Comparison of ENCODE assay signal across 32 cellular contexts in the genomic region with DNA sequence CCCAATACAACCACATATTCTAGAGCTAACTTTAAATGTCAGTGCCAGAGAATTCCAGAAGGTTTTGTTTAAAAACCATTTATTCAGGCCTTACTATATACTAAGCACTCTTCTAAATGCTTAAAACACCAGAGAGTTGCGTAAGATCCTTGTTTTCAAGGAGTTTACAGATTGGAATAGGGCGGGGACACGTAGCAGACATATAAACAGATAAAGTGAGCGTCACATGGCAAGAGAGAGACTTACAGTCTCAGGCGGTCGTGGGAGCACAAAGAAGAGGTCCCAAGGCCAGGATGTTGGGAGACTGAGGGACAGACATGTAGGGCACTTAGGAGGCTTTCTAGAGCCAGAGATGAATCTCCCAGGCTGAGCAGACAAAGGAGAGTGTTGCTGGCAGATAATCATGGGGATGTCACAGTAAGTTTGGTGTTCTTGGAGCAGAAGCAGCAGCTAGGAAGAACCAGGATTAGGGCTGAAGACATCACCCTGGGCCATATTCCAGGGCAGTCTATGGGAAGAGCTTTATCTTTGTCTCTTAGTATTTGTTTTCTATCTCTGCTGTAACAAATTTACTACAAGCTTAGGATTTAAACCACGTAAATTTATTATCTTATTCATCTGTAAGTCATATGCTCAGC.
DNase-seq lines count a peak whose midpoint lies in the region; ATAC-seq and TF ChIP-seq lines count a peak whose summit lies in the region.
"Had no signal": no experiment of that assay in that cellular context is flagged by ENCODE, and none has a peak within 500 bp of the region (broad histone marks: within the 10 kb centered on the region; RNA-seq: fewer than 3 reads in every experiment).

No MANE protein-coding gene starts in this region.

- H3K4me2 ChIP-seq in IMR-90 (ENCODE audit: low read depth, low read length) = no peak overlapping the region
- H3K4me2 ChIP-seq: BLaER1 treated with 17β-estradiol and CSF1 and Interleukin-3, amounts not matched to agents 10 nM and 100 nM had no signal

- no peak for TF ChIP-seq RAD21 in IMR-90 (IDR thresholded peaks at IDR 0.05; ENCODE audit: low read length)

- no peak overlapping the region for H2BK20ac ChIP-seq in IMR-90 (ENCODE audit: low read depth, low read length)

- DNase-seq in IMR-90 (no peak), OCI-M1 (lab: John Stamatoyannopoulos, UW) (peak; percentile 36), left ventricle myocardium superior (no peak), sciatic nerve (ENCODE audit: low spot score) (no peak), immature natural killer cell (no peak), C1 segment of cervical spinal cord (lab: John Stamatoyannopoulos, UW) (no peak)
- DNase-seq in activated CD8-positive, alpha-beta memory T cell treated with anti-CD3 and anti-CD28 coated beads for 24 hours = no peak
- DNase-seq: activated CD4-positive, alpha-beta T cell treated with anti-CD3 and anti-CD28 coated beads, Interleukin-2, amount 50 U/mL, for 48 hours; activated CD4-positive, CD25-positive, alpha-beta regulatory T cell treated with anti-CD3 and anti-CD28 coated beads, Interleukin-2, amount 50 U/mL, for 72 hours; activated CD8-positive, alpha-beta memory T cell treated with anti-CD3 and anti-CD28 coated beads, Interleukin-2, amount 50 U/mL, for 48 hours; activated naive CD4-positive, alpha-beta T cell treated with Interleukin-2 at 50 U/mL for 16 hours; COR-L47; dermis blood vessel endothelial cell; DMS53; endodermal cell; hippocampal formation; left cardiac atrium; naive B cell; NCI-H1092; NCI-H187 treated with DMSO at 0.1 percent for 48 hours; NCI-H526; PC-3; T-helper 2 cell had no signal

- H3K36me3 ChIP-seq in IMR-90 (ENCODE audit: control insufficient read depth, insufficient read depth, low read length) = no peaks in the 10 kb centered on the region
- H3K36me3 ChIP-seq: BLaER1 treated with 17β-estradiol and CSF1 and Interleukin-3, amounts not matched to agents 10 nM and 100 nM; gastrocnemius medialis; HAP-1 had no signal

- H3K36me3 Mint-ChIP-seq in immature natural killer cell = no peaks in the 10 kb centered on the region
- H3K36me3 Mint-ChIP-seq: naive B cell; stimulated activated memory B cell treated with anti-CD40 and anti-IgM and Interleukin-4, amounts not matched to agents 10 μg/mL and 1 μg/mL and 100 μg/mL, for 72 hours; type B pancreatic cell had no signal

- no peak overlapping the region for H3K4ac ChIP-seq in IMR-90 (ENCODE audit: low read depth, low read length)

- TF ChIP-seq POLR2A in IMR-90 (IDR thresholded peaks at IDR 0.05; ENCODE audit: low read depth, low read length) = no peak

- no peak for TF ChIP-seq CTCF in IMR-90 (conservative IDR thresholded peaks at IDR 0.05; ENCODE audit: low read depth, low read length)

- no peak overlapping the region for H2BK15ac ChIP-seq in IMR-90 (ENCODE audit: low read depth, low read length)

- no peak overlapping the region for H4K5ac ChIP-seq in IMR-90 (ENCODE audit: low read depth, low read length)

- peaks cover 3 to 4% (median 3%) of the 10 kb centered on the region in 3 donors for H3K27me3 Mint-ChIP-seq in immature natural killer cell (ENCODE audit: low read depth in 3 of 3)

- H3K79me1 ChIP-seq in IMR-90 (ENCODE audit: low read depth in 1 of 2, low read length in 2 of 2) = no peaks in the 10 kb centered on the region

- H3K9ac ChIP-seq in IMR-90 (ENCODE audit: low read depth, low read length) = no peak overlapping the region
- H3K9ac ChIP-seq: BLaER1 treated with 17β-estradiol and CSF1 and Interleukin-3, amounts not matched to agents 10 nM and 100 nM had no signal

- no TSS peak for BruUV-seq in IMR-90 (replicated peaks; lab: Mats Ljungman, UMichigan)

- H3K27ac Mint-ChIP-seq in immature natural killer cell = no peak overlapping the region
- H3K27ac Mint-ChIP-seq: activated T-helper 1 cell treated with anti-CD3 and anti-CD28 coated beads, Interleukin-12 subunit alpha, Interleukin-12 subunit beta, Interleukin-2, Interleukin-4 antibody, amounts not matched to agents 30 ng/mL and 10 ng/mL and 1 ng/mL, durations not matched to agents 14 hours and 24 hours and 36 hours; endodermal cell; naive B cell; progenitor cell of endocrine pancreas; stimulated activated memory B cell treated with anti-CD40 and anti-IgM and Interleukin-4, amounts not matched to agents 10 μg/mL and 1 μg/mL and 100 μg/mL, for 72 hours; type B pancreatic cell had no signal

- no peak overlapping the region for H2AK5ac ChIP-seq in IMR-90 (ENCODE audit: low read depth, low read length)

- intact Hi-C loops in IMR-90 (cut with micrococcal nuclease) = no loop called here
- intact Hi-C loops in left ventricle myocardium superior (cut with micrococcal nuclease) = no loop called here
- intact Hi-C loops in sciatic nerve (cut with DNase I) = no loop called here

- CTCF ChIA-PET in IMR-90 (lab: Yijun Ruan, JAX) = interaction anchor here (0.8 kb wide), 1 partner anchor 156 kb away, joined by 4 read pairs; no protein-coding TSS in a partner anchor

- no peak overlapping the region for H3K14ac ChIP-seq in IMR-90 (replicated peaks; ENCODE audit: low read depth, low read length)

- no peaks in the 10 kb centered on the region for H3K27me3 ChIP-seq in IMR-90 (ENCODE audit: control insufficient read depth, insufficient read depth, low read length)
- H3K27me3 ChIP-seq: BLaER1 treated with 17β-estradiol and CSF1 and Interleukin-3, amounts not matched to agents 10 nM and 100 nM; gastrocnemius medialis had no signal

- no peak overlapping the region for H2BK120ac ChIP-seq in IMR-90 (ENCODE audit: low read depth, low read length)

- no peaks in the 10 kb centered on the region for H3K4me1 Mint-ChIP-seq in immature natural killer cell
- H3K4me1 Mint-ChIP-seq: naive B cell; stimulated activated memory B cell treated with anti-CD40 and anti-IgM and Interleukin-4, amounts not matched to agents 10 μg/mL and 1 μg/mL and 100 μg/mL, for 72 hours had no signal

- no peaks in the 10 kb centered on the region for H3K9me1 ChIP-seq in IMR-90 (ENCODE audit: insufficient read depth, low read length)

- H3K9me3 ChIP-seq in IMR-90 (ENCODE audit: control insufficient read depth, insufficient read depth, low read length) = no peaks in the 10 kb centered on the region
- H3K9me3 ChIP-seq: BLaER1 treated with 17β-estradiol and CSF1 and Interleukin-3, amounts not matched to agents 10 nM and 100 nM; gastrocnemius medialis; HAP-1 had no signal

- dilution Hi-C loops in IMR-90 (cut with HindIII; ENCODE audit: low sequenced_read_pairs, unreplicated experiment) = no loop called here

- H3K23ac ChIP-seq in IMR-90 (ENCODE audit: low read depth, low read length) = no peak overlapping the region

- no peak overlapping the region for H4K91ac ChIP-seq in IMR-90 (ENCODE audit: insufficient read depth, low read depth, low read length)

- H3K4me3 ChIP-seq in IMR-90 (ENCODE audit: insufficient read depth, low read depth, low read length) = no peak overlapping the region
- H3K4me3 ChIP-seq: BLaER1 treated with 17β-estradiol and CSF1 and Interleukin-3, amounts not matched to agents 10 nM and 100 nM; gastrocnemius medialis; HAP-1 had no signal

- H3K18ac ChIP-seq in IMR-90 (ENCODE audit: low read depth, low read length) = no peak overlapping the region

- POLR2A ChIA-PET in IMR-90 (lab: Charles Lee; ENCODE audit: unreplicated experiment) = no interaction called here

- no peak overlapping the region for H3K4me3 Mint-ChIP-seq in immature natural killer cell
- H3K4me3 Mint-ChIP-seq: activated T-helper 1 cell treated with anti-CD3 and anti-CD28 coated beads, Interleukin-12 subunit alpha, Interleukin-12 subunit beta, Interleukin-2, Interleukin-4 antibody, amounts not matched to agents 30 ng/mL and 10 ng/mL and 1 ng/mL, durations not matched to agents 14 hours and 24 hours and 36 hours; endodermal cell; naive B cell; stimulated activated memory B cell treated with anti-CD40 and anti-IgM and Interleukin-4, amounts not matched to agents 10 μg/mL and 1 μg/mL and 100 μg/mL, for 72 hours; type B pancreatic cell had no signal

- H3K27ac ChIP-seq in IMR-90 (ENCODE audit: insufficient read depth, low read length) = no peak overlapping the region
- H3K27ac ChIP-seq: BLaER1 treated with 17β-estradiol and CSF1 and Interleukin-3, amounts not matched to agents 10 nM and 100 nM; HL-60 had no signal

- no CpG with 5 or more reads among the region's 7 CpGs for whole genome bisulfite sequencing in IMR-90 (ENCODE audit: extremely low coverage in 2 of 2, insufficient read length in 1 of 2), 2 experiments

- H4K8ac ChIP-seq in IMR-90 (ENCODE audit: low read depth in 2 of 2, low read length in 2 of 2) = no peak overlapping the region

- peak; percentile 44; the same call in 1 of the 2 replicates for ATAC-seq in IMR-90 (ENCODE audit: low read depth)
- ATAC-seq in left ventricle myocardium superior = peak; percentile 78
- ATAC-seq in sciatic nerve = peak; percentile 93
- ATAC-seq in HG02884 (IDR thresholded peaks at IDR 0.05; ENCODE audit: unreplicated experiment) = no peak
- ATAC-seq: PC-3; stimulated activated memory B cell treated with anti-CD40 and anti-IgM and Interleukin-4, amounts not matched to agents 10 μg/mL and 1 μg/mL and 100 μg/mL, for 72 hours had no signal

- H4K20me1 ChIP-seq in IMR-90 (ENCODE audit: insufficient read depth, low read length) = no peaks in the 10 kb centered on the region
- H4K20me1 ChIP-seq: BLaER1 treated with 17β-estradiol and CSF1 and Interleukin-3, amounts not matched to agents 10 nM and 100 nM had no signal

- no peak overlapping the region for H3K56ac ChIP-seq in IMR-90 (ENCODE audit: extremely low read depth, insufficient read depth, low read length)

- H2BK5ac ChIP-seq in IMR-90 (ENCODE audit: low read depth, low read length, poor library complexity, severe bottlenecking) = no peak overlapping the region

- H3K4me1 ChIP-seq in IMR-90 (ENCODE audit: control insufficient read depth, insufficient read depth, low read length) = no peaks in the 10 kb centered on the region
- H3K4me1 ChIP-seq: gastrocnemius medialis, HAP-1 had no signal

- peaks cover 0 to 5% (median 0%) of the 10 kb centered on the region in 6 donors for H3K9me3 Mint-ChIP-seq in immature natural killer cell
- H3K9me3 Mint-ChIP-seq: activated T-helper 1 cell treated with anti-CD3 and anti-CD28 coated beads, Interleukin-12 subunit alpha, Interleukin-12 subunit beta, Interleukin-2, Interleukin-4 antibody, amounts not matched to agents 30 ng/mL and 10 ng/mL and 1 ng/mL, durations not matched to agents 14 hours and 24 hours and 36 hours; endodermal cell; stimulated activated memory B cell treated with anti-CD40 and anti-IgM and Interleukin-4, amounts not matched to agents 10 μg/mL and 1 μg/mL and 100 μg/mL, for 72 hours; type B pancreatic cell had no signal

- H2AFZ ChIP-seq in IMR-90 (replicated peaks; ENCODE audit: low read length, poor library complexity) = no peak overlapping the region

- no peak overlapping the region for H2AK9ac ChIP-seq in IMR-90 (replicated peaks; ENCODE audit: low read depth, low read length, poor library complexity)

- in situ Hi-C loops in IMR-90 (cut with MboI; ENCODE audit: low sequenced_read_pairs) = no loop called here

TF ChIP-seq in IMR-90, 13 proteins besides CTCF, POLR2A, EP300 and RAD21:
- TF ChIP-seq NFE2L2 (IDR thresholded peaks at IDR 0.05; ENCODE audit: low read depth, low read length) = no peak
- TF ChIP-seq CEBPB (IDR thresholded peaks at IDR 0.05; ENCODE audit: low read depth, low read length) = peak; percentile 59
